In the genomic region with DNA sequence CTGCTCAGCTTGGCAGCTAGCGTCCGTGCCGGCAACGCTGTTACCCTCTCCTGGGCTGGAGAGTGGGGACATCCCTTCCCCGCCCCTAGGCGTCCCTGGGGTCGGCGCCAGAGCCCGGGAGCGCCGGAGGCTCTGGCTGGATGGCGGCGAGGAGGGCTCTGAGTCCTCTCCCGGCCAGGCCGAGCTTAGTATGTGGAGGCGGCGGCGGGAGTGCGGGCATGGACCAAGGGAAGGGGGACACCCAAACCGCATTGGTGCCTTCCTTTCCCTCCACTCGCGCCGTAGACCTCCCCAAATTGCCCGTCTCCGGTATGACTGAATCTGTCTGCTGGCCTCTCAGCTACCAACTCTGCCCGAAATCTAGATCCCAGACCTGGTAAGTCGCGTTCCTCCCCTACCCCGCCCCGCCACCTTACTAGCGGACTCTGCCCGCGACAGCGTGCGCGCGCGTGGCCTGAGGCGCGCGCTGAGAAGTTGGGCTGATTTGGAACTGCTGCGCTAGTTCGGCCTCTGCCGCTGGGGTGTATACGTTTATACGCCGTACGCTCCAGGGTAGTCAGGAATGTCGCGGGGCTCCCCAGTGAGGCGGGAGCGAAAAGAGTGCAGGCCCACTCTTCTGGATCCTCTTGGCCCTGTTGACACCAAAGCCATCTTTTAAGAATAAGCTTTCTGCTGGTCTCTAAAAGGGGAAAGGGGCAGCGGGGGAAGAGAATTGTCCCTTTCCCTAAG, we compare ENCODE assay signal across 16 cellular contexts. TPM values are rescaled to one million over a fixed set of nuclear protein-coding genes. Genes with fewer than 3 reads are reported as not detected.
DNase-seq lines count a peak whose midpoint lies in the region; ATAC-seq and TF ChIP-seq lines count a peak whose summit lies in the region.
"Had no signal": no experiment of that assay in that cellular context is flagged by ENCODE, and none has a peak within 500 bp of the region (broad histone marks: within the 10 kb centered on the region; RNA-seq: fewer than 3 reads in every experiment).

No MANE protein-coding gene starts in this region.

- H3K4me1 ChIP-seq in GM23338 (ENCODE audit: insufficient read depth) (peaks cover 69% of the 10 kb centered on the region), gastrocnemius medialis (peaks cover 11 to 13% of the 10 kb centered on the region in 2 donors)

- intact Hi-C loops in gastrocnemius medialis (cut with DNase I; ENCODE audit: low total_unique reads), result loop anchor here (10.0 kb wide), 1 partner anchor 523 kb away; no protein-coding TSS in a partner anchor

- peak overlapping the region; percentile 54 for H3K4me3 ChIP-seq in GM23338
- H3K4me3 ChIP-seq in astrocyte of the spinal cord (ENCODE audit: low read depth, low read length), result peak overlapping the region; percentile 49
- peak overlapping the region; percentile 49 for H3K4me3 ChIP-seq in iPS-18c (ENCODE audit: insufficient read depth, low read depth, low read length)
- peak overlapping the region; percentile 53 to 66 (median 62) for H3K4me3 ChIP-seq in gastrocnemius medialis
- H3K4me3 ChIP-seq: suprapubic skin had no signal

- H3K9me3 ChIP-seq in iPS-18c (ENCODE audit: control insufficient read depth, insufficient read depth, low read length) (peaks cover 2% of the 10 kb centered on the region), gastrocnemius medialis (no peaks in the 10 kb centered on the region)
- H3K9me3 ChIP-seq: right atrium auricular region, suprapubic skin had no signal

- no peaks in the 10 kb centered on the region for H3K36me3 ChIP-seq in GM23338 (ENCODE audit: insufficient read depth)
- H3K36me3 ChIP-seq in gastrocnemius medialis, result no peaks in the 10 kb centered on the region
- H3K36me3 ChIP-seq: right atrium auricular region, suprapubic skin had no signal

- in situ Hi-C loops in astrocyte of the spinal cord (cut with HindIII; ENCODE audit: low sequenced_read_pairs), result no loop called here
- in situ Hi-C loops in gastrocnemius medialis (cut with MboI; ENCODE audit: low sequenced_read_pairs in 4 of 4), result no loop called here

- ATAC-seq in GM23338, result peak; percentile 57
- ATAC-seq in gastrocnemius medialis, result peak; percentile 42 to 57
- ATAC-seq in HG02623 (IDR thresholded peaks at IDR 0.05; ENCODE audit: unreplicated experiment), result no peak
- ATAC-seq in GM18519 (IDR thresholded peaks at IDR 0.05; ENCODE audit: low FRiP score, unreplicated experiment), result no peak
- ATAC-seq: CD8-positive, alpha-beta T cell had no signal

- H3K27me3 Mint-ChIP-seq in GM23338 (ENCODE audit: insufficient read depth, low read depth, poor library complexity), result peaks cover 92% of the 10 kb centered on the region

- no peaks in the 10 kb centered on the region for H3K9me2 ChIP-seq in GM23338 (ENCODE audit: insufficient read depth)

- H3K27ac ChIP-seq in GM23338 (ENCODE audit: low read depth) (no peak overlapping the region), gastrocnemius medialis (peak overlapping the region; percentile 77 to 86 (median 78))
- H3K27ac ChIP-seq: right atrium auricular region, suprapubic skin had no signal

- peak overlapping the region; percentile 73 for H3K4me3 Mint-ChIP-seq in GM23338
- H3K4me3 Mint-ChIP-seq: activated naive CD4-positive, alpha-beta T cell treated with anti-CD3 and anti-CD28 coated beads, Interleukin-2, amount 50 U/mL, for 24 hours; CD8-positive, alpha-beta T cell had no signal

- peak; percentile 41 to 45 for TF ChIP-seq POLR2A in gastrocnemius medialis (IDR thresholded peaks at IDR 0.05)

- peaks cover 55% of the 10 kb centered on the region for H3K4me1 Mint-ChIP-seq in GM23338
- H3K4me1 Mint-ChIP-seq: activated naive CD4-positive, alpha-beta T cell treated with anti-CD3 and anti-CD28 coated beads, Interleukin-2, amount 50 U/mL, for 24 hours had no signal

- no peaks in the 10 kb centered on the region for H3K36me3 Mint-ChIP-seq in GM23338 (ENCODE audit: low read depth)
- H3K36me3 Mint-ChIP-seq: CD8-positive, alpha-beta T cell had no signal

- no peak overlapping the region for H3K27ac Mint-ChIP-seq in GM23338
- H3K27ac Mint-ChIP-seq: activated naive CD4-positive, alpha-beta T cell treated with anti-CD3 and anti-CD28 coated beads, Interleukin-2, amount 50 U/mL, for 24 hours; CD8-positive, alpha-beta T cell had no signal

- DNase-seq in GM23338 (ENCODE audit: low spot score) (peak; percentile 75), astrocyte of the spinal cord (ENCODE audit: low read depth, low spot score) (peak; percentile 90), gastrocnemius medialis (peak in 1 of 2 donors; percentile 54), mesenteric fat pad (ENCODE audit: low spot score) (no peak), NOMO-1 treated with DMSO at 0.1 percent for 48 hours (lab: John Stamatoyannopoulos, UW; ENCODE audit: unreplicated experiment) (no peak)
- DNase-seq: CD8-positive, alpha-beta T cell; effector memory CD4-positive, alpha-beta T cell; mammary epithelial cell; NCI-H510A treated with DMSO at 0.1 percent for 48 hours had no signal

- H3K27me3 ChIP-seq in GM23338 (ENCODE audit: insufficient read depth) (peaks cover 100% of the 10 kb centered on the region), gastrocnemius medialis (peaks cover 3 to 27% (median 6%) of the 10 kb centered on the region in 3 donors)

- TF ChIP-seq CTCF in GM23338 (conservative IDR thresholded peaks at IDR 0.05; ENCODE audit: low read depth in 2 of 2) (no peak), astrocyte of the spinal cord (IDR thresholded peaks at IDR 0.05; ENCODE audit: low read depth, low read length) (peak; percentile 15), gastrocnemius medialis (IDR thresholded peaks at IDR 0.05 in 4 of 5, conservative IDR thresholded peaks at IDR 0.05 in 1 of 5) (no peak)

- H3F3A ChIP-seq in GM23338 (replicated peaks; ENCODE audit: low read depth), result peaks cover 33% of the 10 kb centered on the region

- no peaks in the 10 kb centered on the region; the same call in none of the 2 replicates for H4K20me1 ChIP-seq in GM23338 (replicated peaks; ENCODE audit: insufficient read depth)

- H3K79me2 ChIP-seq in GM23338 (replicated peaks; ENCODE audit: insufficient read depth), result no peaks in the 10 kb centered on the region

- peak overlapping the region; percentile 85 for H3K4me2 ChIP-seq in GM23338

- H2AFZ ChIP-seq in GM23338, result peak overlapping the region; percentile 39

- H3K9me3 Mint-ChIP-seq in GM23338, result peaks cover 3% of the 10 kb centered on the region; the same call in 1 of the 3 replicates

TF ChIP-seq in GM23338, 12 proteins besides CTCF, POLR2A, EP300 and RAD21:
- TF ChIP-seq ZNF331 (CRISPR knock-in tag; IDR thresholded peaks at IDR 0.05; ENCODE audit: low read depth) (no peak), EZH2 (IDR thresholded peaks at IDR 0.05; ENCODE audit: low read depth, unreplicated experiment) (peak; percentile 95), EZH2phosphoT487 (IDR thresholded peaks at IDR 0.05; ENCODE audit: unreplicated experiment) (peak; percentile 88)

RNA-seq across cellular contexts. Expression of gene ZIC1, which starts 12.2 kb away (rescaled TPM):
- total RNA-seq in GM23338 (2014; rRNA removed; shearing (Covaris generic)), result 0.19 and 0.21 TPM in 2 replicates
- polyA plus RNA-seq in GM23338 (2016; fragmentation: Nextera tagmentation; extraction: Ambion mirVana), result 0.95 and 1.4 TPM in 2 replicates
- total RNA-seq in gastrocnemius medialis (1 to 10 TPM; 3.3 to 5.2 (median 4.3) TPM), mesenteric fat pad (not detected)
- total RNA-seq: CD8-positive, alpha-beta T cell had no signal
- polyA plus RNA-seq: mammary epithelial cell had no signal

RNA-seq across cellular contexts. Expression of gene ZIC4, which starts 15.0 kb away (rescaled TPM):
- total RNA-seq in GM23338 (2014; rRNA removed; shearing (Covaris generic)), result not detected in 2 replicates
- polyA plus RNA-seq in GM23338 (2016; fragmentation: Nextera tagmentation; extraction: Ambion mirVana), result 0.12 TPM in 1 of 2 replicates, not detected in the other
- total RNA-seq in gastrocnemius medialis, result under 1 TPM in 3 of 4 donors, not detected in 1; 0.19 to 0.47 (median 0.39) TPM
- total RNA-seq in mesenteric fat pad, result not detected
- total RNA-seq: CD8-positive, alpha-beta T cell; glomerular endothelial cell; right atrium auricular region; suprapubic skin had no signal
- polyA plus RNA-seq: mammary epithelial cell had no signal

Comparison
In these comparisons a context has a peak if more than half of its experiments do, and no peak if none do; other contexts are left out.
1. ATAC-seq: peak in GM23338 (single experiment) and gastrocnemius medialis (2 of 2); none in HG02623 (single experiment) and GM18519 (single experiment).
2. DNase-seq: peak in GM23338 (single experiment) and astrocyte of the spinal cord (single experiment); none in mesenteric fat pad (single experiment) and NOMO-1 treated with DMSO at 0.1 percent for 48 hours (single experiment).
3. Peak in every context shown above with its lines, with median percentiles within 50 percentile points of each other: H3K4me3 ChIP-seq.